8 cellular contexts compared by ENCODE assay signal in the genomic region with DNA sequence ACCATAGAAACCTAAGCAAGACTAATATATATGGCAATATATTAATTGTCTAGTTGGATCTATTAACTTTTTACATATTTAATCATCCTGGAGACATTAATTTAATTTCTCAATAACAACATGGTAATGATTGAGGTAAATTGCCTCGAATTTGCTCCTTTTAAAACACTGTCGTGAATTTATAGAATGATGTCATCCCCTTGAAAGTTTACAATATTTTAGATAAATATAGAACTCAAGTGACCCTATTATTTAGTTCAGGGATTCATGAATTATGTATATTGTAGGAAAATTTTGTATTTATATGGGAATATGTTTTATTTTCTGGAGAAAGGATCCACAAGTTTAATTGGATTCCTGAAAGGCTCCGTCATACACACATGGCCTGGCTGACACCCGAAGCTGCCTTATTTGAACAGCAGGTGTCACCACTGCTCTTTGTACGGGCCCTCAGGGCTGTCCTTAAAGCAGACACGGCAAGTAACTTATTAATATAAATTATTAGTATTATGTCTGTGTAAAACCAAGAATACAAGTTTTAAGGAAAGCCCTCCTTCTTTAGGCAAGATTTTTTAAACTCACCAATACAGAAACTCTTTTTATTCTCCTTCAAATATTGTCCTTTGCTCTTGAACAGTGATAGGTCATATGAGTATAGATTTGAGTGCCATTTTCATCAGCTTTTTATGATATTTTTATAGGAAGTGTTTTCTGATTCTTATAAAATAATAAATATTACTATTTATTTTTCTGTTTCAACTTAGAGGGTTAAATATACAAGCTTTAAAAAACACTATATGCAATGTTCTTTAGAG. TPM values are rescaled to one million over a fixed set of nuclear protein-coding genes. Genes with fewer than 3 reads are reported as not detected.
DNase-seq lines count a peak whose midpoint lies in the region; ATAC-seq, FAIRE-seq and TF ChIP-seq lines count a peak whose summit lies in the region.

No MANE protein-coding gene starts in this region.

- FAIRE-seq in kidney (lab: Jason Lieb, UNC) = peak; percentile 96

- H3K4me3 ChIP-seq in breast epithelium (no peak overlapping the region), kidney (ENCODE audit: low read length in 2 of 2) (no peak overlapping the region)

- TF ChIP-seq POLR2A in breast epithelium (IDR thresholded peaks at IDR 0.05) = no peak

- no peaks in the 10 kb centered on the region for H3K36me3 ChIP-seq in breast epithelium
- peaks cover 0 to 4% of the 10 kb centered on the region in 2 donors for H3K36me3 ChIP-seq in kidney (ENCODE audit: control insufficient read depth in 1 of 2, insufficient read depth in 2 of 2, low read length in 2 of 2)

- H3K27ac ChIP-seq in VCaP (no peak overlapping the region), breast epithelium (no peak overlapping the region), kidney (ENCODE audit: low read depth in 2 of 2, low read length in 2 of 2) (no peak overlapping the region)

- in situ Hi-C loops in ACHN (cut with HindIII; ENCODE audit: low pct_ligation_motif_present, low pct_unique_long_range_greater_than_20kb, low sequenced_read_pairs) = no loop called here

- peak; percentile 91 for TF ChIP-seq CTCF in VCaP (conservative IDR thresholded peaks at IDR 0.05)
- TF ChIP-seq CTCF in breast epithelium (IDR thresholded peaks at IDR 0.05) = peak; percentile 26 to 73 (median 68)
- peak; percentile 75 for TF ChIP-seq CTCF in kidney (IDR thresholded peaks at IDR 0.05; ENCODE audit: borderline replicate concordance, extremely low read depth, insufficient read depth)

- H3K27me3 ChIP-seq in breast epithelium = no peaks in the 10 kb centered on the region

- intact Hi-C loops in breast epithelium (cut with DNase I; ENCODE audit: low total_unique reads) (no loop called here), kidney (cut with DNase I) (loop anchor here (10.0 kb wide), 1 partner anchor 73 kb away; no protein-coding TSS in a partner anchor)

- peaks cover 0 to 10% of the 10 kb centered on the region in 2 donors for H3K4me1 ChIP-seq in breast epithelium
- H3K4me1 ChIP-seq in kidney (ENCODE audit: control insufficient read depth in 1 of 2, insufficient read depth in 1 of 2, low read depth in 1 of 2, low read length in 2 of 2) = peaks cover 5 to 10% of the 10 kb centered on the region in 2 donors

- H3K9me3 ChIP-seq in breast epithelium = no peaks in the 10 kb centered on the region
- H3K9me3 ChIP-seq in kidney (ENCODE audit: control insufficient read depth in 1 of 2, low read length in 2 of 2) = no peaks in the 10 kb centered on the region

- DNase-seq in ACHN = peak; percentile 77
- peak; percentile 2 for DNase-seq in NCI-H2107 (lab: John Stamatoyannopoulos, UW)
- DNase-seq in breast epithelium (ENCODE audit: low spot score in 2 of 2) = peak; percentile 65 to 82
- peak; percentile 78 for DNase-seq in kidney
- peak; percentile 65 for DNase-seq in stimulated activated CD4-positive, alpha-beta T cell treated with anti-CD3 and anti-CD28 coated beads, Interleukin-1b, Interleukin-23, amount 100 ng/mL, for 48 hours

- ATAC-seq in GM18511 (IDR thresholded peaks at IDR 0.05; ENCODE audit: unreplicated experiment) = peak; percentile 58
- ATAC-seq in HG03039 (IDR thresholded peaks at IDR 0.05; ENCODE audit: unreplicated experiment) = peak; percentile 49

- no peak overlapping the region for H3K9ac ChIP-seq in kidney (ENCODE audit: low read length in 2 of 2)

RNA-seq across cellular contexts. Expression of a gene that starts 1.9 kb away (rescaled TPM):
- total RNA-seq in breast epithelium (10 to 100 TPM; 38.1 to 61.2 (median 54.4) TPM), kidney (69.7 TPM)
- 54.6 TPM for polyA plus RNA-seq in kidney (ENCODE audit: insufficient read depth, low read depth, low replicate concordance)

RNA-seq across cellular contexts. Expression of a gene that starts 10.7 kb away (rescaled TPM):
- total RNA-seq in breast epithelium (1 to 10 TPM in 1 of 3 donors, not detected in 2; 3.9 TPM), kidney (42.5 TPM)
- 23.5 TPM for polyA plus RNA-seq in kidney (ENCODE audit: insufficient read depth, low read depth, low replicate concordance)

RNA-seq across cellular contexts. Expression of a gene that starts 38.5 kb away (rescaled TPM):
- under 1 TPM in 1 of 3 donors, not detected in 2; 0.66 TPM for total RNA-seq in breast epithelium
- 6.1 TPM for total RNA-seq in kidney
- polyA plus RNA-seq in kidney (ENCODE audit: insufficient read depth, low read depth, low replicate concordance) = 5.3 TPM

Comparison
In these comparisons a context has a peak if more than half of its experiments do, and no peak if none do; other contexts are left out.
1. DNase-seq: peak in every context shown above with its lines; median percentile 78 in kidney; 77 in ACHN; 74 in breast epithelium; 65 in stimulated activated CD4-positive, alpha-beta T cell treated with anti-CD3 and anti-CD28 coated beads, Interleukin-1b, Interleukin-23, amount 100 ng/mL, for 48 hours; 2 in NCI-H2107.